In genomic region chr12:76031414-76032042, GRCh38 we compare ENCODE assay signal across 8 cellular contexts. TPM values are rescaled to one million over a fixed set of nuclear protein-coding genes. Genes with fewer than 3 reads are reported as not detected.
DNase-seq lines count a peak whose midpoint lies in the region; ATAC-seq and TF ChIP-seq lines count a peak whose summit lies in the region.

PHLDA1 (minus strand) TSS chr12:76031776.

- TF ChIP-seq CTCF in liver (IDR thresholded peaks at IDR 0.05; ENCODE audit: low read depth, low read length, missing input control), result peak; percentile 48

- peaks cover 0 to 8% (median 1%) of the 10 kb centered on the region in 4 donors for H3K4me1 ChIP-seq in liver (ENCODE audit: control insufficient read depth in 4 of 4, insufficient read depth in 4 of 4, low read length in 3 of 4)

- peak within 1 kb of the TSS; percentile 96 to 99 for H3K27ac ChIP-seq in liver (ENCODE audit: low read depth in 1 of 2, low read length in 2 of 2)

- no peaks in the 10 kb centered on the region for H3K36me3 ChIP-seq in liver (ENCODE audit: control insufficient read depth in 4 of 4, insufficient read depth in 3 of 4, low read depth in 1 of 4, low read length in 3 of 4)

- H3K4me3 ChIP-seq in liver (ENCODE audit: low read depth in 1 of 3, low read length in 3 of 3), result peak within 1 kb of the TSS; percentile 84 to 87 (median 86)

- peak within 1 kb of the TSS; percentile 89 to 97 for H3K9ac ChIP-seq in liver (ENCODE audit: low read depth in 1 of 2, low read length in 2 of 2)

- H3K9me3 ChIP-seq in liver (ENCODE audit: control insufficient read depth in 4 of 4, low read length in 3 of 4), result no peaks in the 10 kb centered on the region

- TF ChIP-seq RAD21 in liver (IDR thresholded peaks at IDR 0.05), result peak; percentile 75 to 78

- ATAC-seq in GM19372 (IDR thresholded peaks at IDR 0.05; ENCODE audit: low read depth, unreplicated experiment), result peak; percentile 71
- ATAC-seq in HG03558 (IDR thresholded peaks at IDR 0.05; ENCODE audit: extremely low read depth, unreplicated experiment), result peak; percentile 70

- under 1% methylated on average over 67 of the region's 67 CpGs for WGBS in liver

- H3K27me3 ChIP-seq in liver (ENCODE audit: control insufficient read depth in 4 of 4, insufficient read depth in 4 of 4, low read length in 3 of 4), result no peaks in the 10 kb centered on the region

- DNase-seq in CD1c-positive myeloid dendritic cell (ENCODE audit: extremely low spot score) (peak; percentile 98), NCI-H748 (lab: John Stamatoyannopoulos, UW; ENCODE audit: unreplicated experiment) (peak; percentile 93), dermis blood vessel endothelial cell (peak; percentile 97)
- DNase-seq in activated CD4-positive, alpha-beta T cell treated with anti-CD3 and anti-CD28 coated beads, Interleukin-2, amount 50 U/mL, for 24 hours (ENCODE audit: low read depth in 1 of 2, low spot score in 1 of 2), result peak; percentile 87 to 93
- DNase-seq in stimulated activated CD4-positive, alpha-beta T cell treated with anti-CD3 and anti-CD28 coated beads, Interleukin-4, amount 100 ng/mL, for 24 hours, result peak; percentile 95

TF ChIP-seq in liver, 16 proteins besides CTCF, POLR2A, EP300 and RAD21:
- TF ChIP-seq SP1 (IDR thresholded peaks at IDR 0.05) (peak; percentile 71), NR2F2 (IDR thresholded peaks at IDR 0.05) (no peak), MAX (IDR thresholded peaks at IDR 0.05) (peak; percentile 47), GABPA (IDR thresholded peaks at IDR 0.05 in 1 of 2, conservative IDR thresholded peaks at IDR 0.05 in 1 of 2) (peak in 1 of 2 donors; percentile 54), YY1 (IDR thresholded peaks at IDR 0.05) (peak; percentile 95), JUND (IDR thresholded peaks at IDR 0.05) (peak; percentile 9 to 51), ZBTB33 (IDR thresholded peaks at IDR 0.05) (peak; percentile 9), TAF1 (conservative IDR thresholded peaks at IDR 0.05) (peak; percentile 95), REST (IDR thresholded peaks at IDR 0.05) (peak; percentile 93), HNF4A (conservative IDR thresholded peaks at IDR 0.05) (peak in 1 of 2 donors; percentile 53), HNF4G (IDR thresholded peaks at IDR 0.05) (no peak), FOXA1 (IDR thresholded peaks at IDR 0.05) (no peak), RXRA (IDR thresholded peaks at IDR 0.05) (peak; percentile 25 to 53), ATF3 (IDR thresholded peaks at IDR 0.05) (no peak), EGR1 (IDR thresholded peaks at IDR 0.05; ENCODE audit: low read depth in 2 of 2) (peak; percentile 40 to 80), FOXA2 (IDR thresholded peaks at IDR 0.05) (no peak)

RNA-seq across cellular contexts. Expression of gene PHLDA1, which starts in this region (rescaled TPM):
- total RNA-seq in dermis blood vessel endothelial cell, result 23.5 and 26.5 TPM in 2 replicates
- 10 to 100 TPM in 1 of 2 donors, 1 to 10 TPM in 1; 4.5 to 11.5 TPM for total RNA-seq in liver
- polyA plus RNA-seq in liver, result 1 to 10 TPM; 2.8 to 6.9 TPM

Comparison
In these comparisons a context has a peak if more than half of its experiments do, and no peak if none do; other contexts are left out.
1. Peak in every context shown above with its lines: DNase-seq, ATAC-seq, H3K4me3 ChIP-seq and H3K27ac ChIP-seq.